Comparison of ENCODE assay signal across 8 cellular contexts in the genomic region with DNA sequence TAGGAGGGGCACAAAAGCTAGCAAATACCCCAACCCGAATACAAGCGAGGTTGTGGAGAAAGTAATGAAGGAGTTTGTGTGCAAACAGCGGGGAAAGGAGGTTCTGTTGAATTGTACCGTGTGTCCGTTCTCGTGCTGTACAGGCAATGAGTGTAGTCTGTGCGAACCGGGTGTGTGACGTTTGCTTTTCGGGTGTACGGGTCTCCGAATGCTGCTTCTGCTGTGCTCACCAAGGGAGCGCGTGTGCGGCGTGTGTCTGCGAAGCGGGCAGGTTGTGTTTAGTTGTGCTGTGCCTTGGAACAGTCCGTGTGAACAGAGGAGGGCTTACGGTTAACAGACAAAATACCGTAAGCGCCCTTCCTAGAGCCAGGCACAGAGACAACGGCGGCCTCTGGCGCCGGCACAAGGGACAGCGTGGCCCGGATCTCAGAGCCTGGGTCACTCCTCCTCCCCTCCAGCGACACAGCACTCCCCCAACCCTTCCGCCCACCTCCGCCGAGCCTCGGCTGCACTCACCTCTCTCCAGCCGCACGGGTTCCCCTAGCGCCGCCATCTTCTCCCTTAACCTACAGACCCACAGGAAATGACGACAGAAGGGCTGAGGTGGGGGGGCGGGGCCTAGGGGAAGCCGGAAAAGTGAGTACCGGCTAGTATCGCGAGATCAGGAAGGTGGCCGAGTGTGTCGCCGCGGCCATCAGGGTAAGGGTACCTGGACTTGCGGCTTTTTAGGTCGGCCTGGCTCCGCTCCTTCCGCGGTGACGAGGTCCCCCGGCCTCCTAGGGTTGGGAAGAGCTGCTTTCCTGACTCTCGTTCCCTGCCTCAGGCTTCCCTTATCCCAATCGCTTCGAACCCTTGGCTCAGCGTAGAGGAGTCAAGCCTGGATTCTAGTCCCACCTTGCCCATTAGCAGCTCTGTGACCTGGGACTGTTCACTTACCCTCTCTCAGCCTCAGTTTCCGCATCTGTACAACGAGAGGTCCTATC. TPM values are rescaled to one million over a fixed set of nuclear protein-coding genes. Genes with fewer than 3 reads are reported as not detected.
A peak's percentile ranks its signal among the peaks of the same experiment; 100 is the strongest.
DNase-seq lines count a peak whose midpoint lies in the region; ATAC-seq and TF ChIP-seq lines count a peak whose summit lies in the region.

A gene with protein sequence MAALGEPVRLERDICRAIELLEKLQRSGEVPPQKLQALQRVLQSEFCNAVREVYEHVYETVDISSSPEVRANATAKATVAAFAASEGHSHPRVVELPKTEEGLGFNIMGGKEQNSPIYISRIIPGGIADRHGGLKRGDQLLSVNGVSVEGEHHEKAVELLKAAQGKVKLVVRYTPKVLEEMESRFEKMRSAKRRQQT (minus strand): TSS at position 570 of the 983 bp plus-strand sequence. CDS start 17 bp downstream, at position 553.

- H3K27ac ChIP-seq in coronary artery: peak within 1 kb of the TSS; percentile 90 to 97

- no peaks in the 10 kb centered on the region for H3K27me3 ChIP-seq in BJ (ENCODE audit: control insufficient read depth, insufficient read depth, low read length)

- no peaks in the 10 kb centered on the region for H3K36me3 ChIP-seq in BJ (ENCODE audit: control insufficient read depth, insufficient read depth, low read length)

- POLR2A ChIA-PET in BJ (lab: Charles Lee): no interaction called here

- peak; percentile 93 for ATAC-seq in HG03442 (IDR thresholded peaks at IDR 0.05; ENCODE audit: unreplicated experiment)
- peak; percentile 97 for ATAC-seq in left lobe of liver

- peak within 1 kb of the TSS; percentile 98 for H3K4me3 ChIP-seq in BJ (ENCODE audit: low read depth, low read length)
- H3K4me3 ChIP-seq in coronary artery: peak within 1 kb of the TSS; percentile 95

- CTCF ChIA-PET in BJ (lab: Yijun Ruan, JAX): interaction anchor here (0.6 kb wide), 1 partner anchor 1925 kb away, joined by 3 read pairs; no protein-coding TSS in a partner anchor

- DNase-seq in BJ (ENCODE audit: low read depth) (peak; percentile 65), GM19238 (ENCODE audit: insufficient read length, low spot score) (peak; percentile 80), NCI-H524 (lab: John Stamatoyannopoulos, UW) (peak; percentile 91 to 94), coronary artery (ENCODE audit: low spot score) (peak; percentile 98), left lobe of liver (ENCODE audit: low spot score) (peak; percentile 96)
- peak; percentile 96 for DNase-seq in activated CD4-positive, alpha-beta T cell treated with anti-CD3 and anti-CD28 coated beads for 48 hours
- peak; percentile 95 for DNase-seq in stimulated activated CD4-positive, alpha-beta T cell treated with anti-CD3 and anti-CD28 coated beads, Interleukin-2, amount 100 ng/mL, for 4 hours (ENCODE audit: low read depth)

- TF ChIP-seq CTCF in BJ (IDR thresholded peaks at IDR 0.05; ENCODE audit: insufficient read depth, low read depth, low read length) (peak; percentile 19), coronary artery (IDR thresholded peaks at IDR 0.05) (no peak)

RNA-seq across cellular contexts. Expression of the gene that starts here (rescaled TPM):
- 5.8 and 13.2 TPM in 2 replicates for polyA plus RNA-seq in BJ (2011; rRNA removed)
- polyA minus RNA-seq in BJ (2011; rRNA and poly(A)+ RNA removed): 8.4 and 8.8 TPM in 2 replicates
- total RNA-seq in left lobe of liver: 22.3 TPM

Comparison
In these comparisons a context has a peak if more than half of its experiments do, and no peak if none do; other contexts are left out.
1. Peak in every context shown above with its lines: DNase-seq, ATAC-seq, H3K4me3 ChIP-seq and H3K27ac ChIP-seq.